Comparison of ENCODE assay signal across 29 cellular contexts in genomic region chr11:65629579-65629978, GRCh38.
"Had no signal": no experiment of that assay in that cellular context is flagged by ENCODE, and none has a peak within 500 bp of the region (broad histone marks: within the 10 kb centered on the region; RNA-seq: fewer than 3 reads in every experiment).

No MANE protein-coding gene starts in this region.

- H3K4me1 ChIP-seq: body of pancreas, gastrocnemius medialis had no signal

- FAIRE-seq: colon, endometrium had no signal

- H3K4me3 ChIP-seq: body of pancreas, gastrocnemius medialis had no signal

- DNase-seq: activated CD4-positive, alpha-beta memory T cell treated with anti-CD3 and anti-CD28 coated beads for 36 hours; activated CD4-positive, alpha-beta T cell treated with anti-CD3 and anti-CD28 coated beads for 36 hours; activated CD4-positive, alpha-beta T cell treated with anti-CD3 and anti-CD28 coated beads, Interleukin-2, amount 10 ng/mL, durations not matched to agents 24 days and 14 days; activated CD4-positive, CD25-positive, alpha-beta regulatory T cell; activated CD4-positive, CD25-positive, alpha-beta regulatory T cell treated with anti-CD3 and anti-CD28 coated beads, Interleukin-2, amount 50 U/mL, for 72 hours; activated CD8-positive, alpha-beta memory T cell treated with anti-CD3 and anti-CD28 coated beads, Interleukin-2, amount 10 ng/mL, durations not matched to agents 7 days and 5 days; activated CD8-positive, alpha-beta memory T cell treated with anti-CD3 and anti-CD28 coated beads, Interleukin-2, amount 50 U/mL, for 4 hours; activated CD8-positive, alpha-beta T cell treated with anti-CD3 and anti-CD28 coated beads, Interleukin-2, amount 10 ng/mL, durations not matched to agents 7 days and 5 days; activated gamma-delta T cell; activated naive CD4-positive, alpha-beta T cell; activated naive CD4-positive, alpha-beta T cell treated with anti-CD3 and anti-CD28 coated beads, Interleukin-2, amount 10 ng/mL, durations not matched to agents 7 days and 5 days; activated naive CD8-positive, alpha-beta T cell treated with anti-CD3 and anti-CD28 coated beads, Interleukin-2, amount 10 ng/mL, durations not matched to agents 7 days and 5 days; activated T-cell treated with anti-CD3 and anti-CD28 coated beads, Interleukin-2, amount 50 U/mL, for 24 hours; activated T-cell treated with anti-CD3 and anti-CD28 coated beads, Interleukin-2, amount 50 U/mL, for 72 hours; amniotic stem cell; aorta; body of pancreas; caudate nucleus; cortex of kidney; dermis blood vessel endothelial cell; effector CD4-positive, alpha-beta T cell; foreskin fibroblast; gastrocnemius medialis; glutamatergic neuron; T-helper 2 cell had no signal

- H3K9me3 ChIP-seq: body of pancreas, gastrocnemius medialis had no signal

- H3K27me3 ChIP-seq: body of pancreas, gastrocnemius medialis had no signal

- ATAC-seq: activated CD4-positive, alpha-beta T cell treated with anti-CD3 and anti-CD28 coated beads for 36 hours; activated CD8-positive, alpha-beta memory T cell treated with anti-CD3 and anti-CD28 coated beads, Interleukin-2, amount 10 ng/mL, durations not matched to agents 7 days and 5 days; activated CD8-positive, alpha-beta T cell treated with anti-CD3 and anti-CD28 coated beads, Interleukin-2, amount 10 ng/mL, durations not matched to agents 7 days and 5 days; activated naive CD4-positive, alpha-beta T cell treated with anti-CD3 and anti-CD28 coated beads, Interleukin-2, amount 50 U/mL, for 72 hours; activated T-cell treated with anti-CD3 and anti-CD28 coated beads, Interleukin-2, amount 50 U/mL, for 72 hours; body of pancreas; esophagus mucosa; gastrocnemius medialis had no signal

- H3K27ac ChIP-seq: body of pancreas, gastrocnemius medialis had no signal
